Comparison of ENCODE assay signal across 9 cellular contexts in the genomic region with DNA sequence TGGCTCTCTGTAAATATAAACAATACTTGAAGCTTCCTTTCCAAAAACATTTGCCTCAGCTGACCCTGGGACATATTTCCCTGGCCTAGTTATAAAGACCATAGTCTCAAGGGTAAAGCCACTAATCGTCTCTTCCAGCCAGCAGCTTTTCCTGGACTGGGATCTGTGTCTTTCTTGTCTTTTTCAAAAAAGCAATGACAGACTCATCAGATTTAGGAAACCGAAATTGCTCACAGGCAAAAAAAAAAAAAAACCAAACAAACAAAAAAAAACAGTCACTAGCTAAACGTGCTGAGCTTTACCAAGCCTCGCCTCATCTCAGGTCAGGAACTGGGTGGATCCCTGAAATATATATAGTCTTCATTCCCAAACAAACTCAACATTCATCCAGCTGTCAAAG. TPM values are rescaled to one million over a fixed set of nuclear protein-coding genes. Genes with fewer than 3 reads are reported as not detected.
DNase-seq lines count a peak whose midpoint lies in the region; ATAC-seq, FAIRE-seq and TF ChIP-seq lines count a peak whose summit lies in the region.
"Had no signal": no experiment of that assay in that cellular context is flagged by ENCODE, and none has a peak within 500 bp of the region (broad histone marks: within the 10 kb centered on the region; RNA-seq: fewer than 3 reads in every experiment).

No MANE protein-coding gene starts in this region.

- H3K4me3 ChIP-seq in bronchial epithelial cell (ENCODE audit: low read depth, low read length) (no peak overlapping the region), right lobe of liver (no peak overlapping the region), thyroid gland (replicated peaks in 1 of 3) (no peak overlapping the region), Caco-2 (ENCODE audit: low read depth, low read length) (no peak overlapping the region)

- H3K27me3 ChIP-seq in bronchial epithelial cell (ENCODE audit: control insufficient read depth, insufficient read depth, low read length) (no peaks in the 10 kb centered on the region), right lobe of liver (no peaks in the 10 kb centered on the region), thyroid gland (no peaks in the 10 kb centered on the region), Caco-2 (replicated peaks; ENCODE audit: control insufficient read depth, insufficient read depth, low read length) (no peaks in the 10 kb centered on the region)

- H3K4me1 Mint-ChIP-seq in activated CD4-positive, alpha-beta T cell treated with anti-CD3 and anti-CD28 coated beads, Interleukin-2, amount 10 ng/mL, durations not matched to agents 24 days and 14 days = peaks cover 48% of the 10 kb centered on the region
- peaks cover 7% of the 10 kb centered on the region for H3K4me1 Mint-ChIP-seq in Caco-2 (ENCODE audit: low read depth, unreplicated experiment)

- no peak for FAIRE-seq in bronchial epithelial cell (lab: Jason Lieb, UNC)

- H3K4me1 ChIP-seq in right lobe of liver (peaks cover 0 to 14% (median 0%) of the 10 kb centered on the region in 4 donors), thyroid gland (peaks cover 0 to 21% of the 10 kb centered on the region in 2 donors), Caco-2 (peaks cover 20% of the 10 kb centered on the region)

- no TSS peak for BruUV-seq in Caco-2 (replicated peaks; lab: Mats Ljungman, UMichigan)

- 27% methylated on average over 4 of the region's 4 CpGs for WGBS in right lobe of liver (ENCODE audit: insufficient coverage, low coverage, low lambda C conversion rate, missing lambda C conversion rate)
- 44 to 54% methylated on average over 4 of the region's 4 CpGs for WGBS in thyroid gland, 2 donors

- H3K27me3 Mint-ChIP-seq in activated CD4-positive, alpha-beta T cell treated with anti-CD3 and anti-CD28 coated beads, Interleukin-2, amount 10 ng/mL, durations not matched to agents 24 days and 14 days = no peaks in the 10 kb centered on the region
- H3K27me3 Mint-ChIP-seq in Caco-2 (ENCODE audit: insufficient read depth, unreplicated experiment) = no peaks in the 10 kb centered on the region

- intact Hi-C loops in activated CD4-positive, alpha-beta T cell treated with anti-CD3 and anti-CD28 coated beads, Interleukin-2, amount 10 ng/mL, durations not matched to agents 24 days and 14 days (cut with micrococcal nuclease) = no loop called here
- intact Hi-C loops in right lobe of liver (cut with DNase I) (no loop called here), thyroid gland (cut with DNase I) (no loop called here), Caco-2 (cut with micrococcal nuclease; ENCODE audit: unreplicated experiment) (no loop called here)

- TF ChIP-seq POLR2A in right lobe of liver (IDR thresholded peaks at IDR 0.05) (no peak), thyroid gland (IDR thresholded peaks at IDR 0.05) (no peak)

- peak overlapping the region; percentile 88 for H3K27ac Mint-ChIP-seq in activated CD4-positive, alpha-beta T cell treated with anti-CD3 and anti-CD28 coated beads, Interleukin-2, amount 10 ng/mL, durations not matched to agents 24 days and 14 days
- H3K27ac Mint-ChIP-seq in Caco-2 (ENCODE audit: unreplicated experiment) = no peak overlapping the region

- peak overlapping the region; percentile 74 for H3K4me3 Mint-ChIP-seq in activated CD4-positive, alpha-beta T cell treated with anti-CD3 and anti-CD28 coated beads, Interleukin-2, amount 10 ng/mL, durations not matched to agents 24 days and 14 days
- no peak overlapping the region for H3K4me3 Mint-ChIP-seq in Caco-2 (ENCODE audit: unreplicated experiment)

- peaks cover 59% of the 10 kb centered on the region for H3K36me3 Mint-ChIP-seq in activated CD4-positive, alpha-beta T cell treated with anti-CD3 and anti-CD28 coated beads, Interleukin-2, amount 10 ng/mL, durations not matched to agents 24 days and 14 days (ENCODE audit: low read depth)
- peaks cover 18% of the 10 kb centered on the region for H3K36me3 Mint-ChIP-seq in Caco-2 (ENCODE audit: insufficient read depth, unreplicated experiment)

- peaks cover 7% of the 10 kb centered on the region for H3K36me3 ChIP-seq in bronchial epithelial cell (ENCODE audit: control insufficient read depth, insufficient read depth, low read length)
- peaks cover 0 to 42% (median 4%) of the 10 kb centered on the region in 4 donors for H3K36me3 ChIP-seq in right lobe of liver
- H3K36me3 ChIP-seq in thyroid gland = peaks cover 20 to 32% of the 10 kb centered on the region in 2 donors
- peaks cover 1% of the 10 kb centered on the region; the same call in 1 of the 2 replicates for H3K36me3 ChIP-seq in Caco-2 (ENCODE audit: control insufficient read depth, insufficient read depth, low read length)

- H3K27ac ChIP-seq in right lobe of liver = peak overlapping the region in 1 of 3 donors; percentile 29
- peak overlapping the region; percentile 4 to 78 (median 60) for H3K27ac ChIP-seq in thyroid gland

- H3K9me3 ChIP-seq in right lobe of liver = no peaks in the 10 kb centered on the region
- no peaks in the 10 kb centered on the region for H3K9me3 ChIP-seq in thyroid gland
- no peaks in the 10 kb centered on the region for H3K9me3 ChIP-seq in Caco-2

- TF ChIP-seq CTCF in bronchial epithelial cell (IDR thresholded peaks at IDR 0.05; ENCODE audit: insufficient read depth, low read length, severe bottlenecking) (no peak), right lobe of liver (IDR thresholded peaks at IDR 0.05) (no peak), thyroid gland (IDR thresholded peaks at IDR 0.05) (no peak), Caco-2 (IDR thresholded peaks at IDR 0.05; ENCODE audit: insufficient read depth in 1 of 2, low read depth in 1 of 2, low read length in 1 of 2, severe bottlenecking in 1 of 2, unreplicated experiment in 1 of 2) (no peak)

- CTCF ChIA-PET in Caco-2 (lab: Charles Lee) = interaction anchor here (0.7 kb wide), 1 partner anchor 27 kb away, joined by 3 read pairs; no protein-coding TSS in a partner anchor

- peak; percentile 52 to 71 (median 56) for ATAC-seq in right lobe of liver

- POLR2A ChIA-PET in Caco-2 (lab: Charles Lee) = interaction anchor here (0.6 kb wide), 1 partner anchor 213 kb away, joined by 3 read pairs; no protein-coding TSS in a partner anchor

- DNase-seq in activated CD4-positive, alpha-beta T cell treated with anti-CD3 and anti-CD28 coated beads, Interleukin-2, amount 10 ng/mL, durations not matched to agents 24 days and 14 days = no peak
- DNase-seq in activated CD4-positive, alpha-beta T cell treated with anti-CD3 and anti-CD28 coated beads, Interleukin-2, amount 50 U/mL, for 4 hours = no peak
- DNase-seq in bronchial epithelial cell (ENCODE audit: low read depth) (peak; percentile 63), right lobe of liver (no peak), thyroid gland (no peak), SW480 (ENCODE audit: low spot score) (no peak), NCI-H2196 treated with DMSO at 0.1 percent for 48 hours (lab: John Stamatoyannopoulos, UW; ENCODE audit: unreplicated experiment) (no peak), Caco-2 (no peak)
- DNase-seq: activated CD4-positive, alpha-beta T cell treated with anti-CD3 and anti-CD28 coated beads for 4 hours had no signal

- H3K9me3 Mint-ChIP-seq in activated CD4-positive, alpha-beta T cell treated with anti-CD3 and anti-CD28 coated beads, Interleukin-2, amount 10 ng/mL, durations not matched to agents 24 days and 14 days = no peaks in the 10 kb centered on the region
- H3K9me3 Mint-ChIP-seq in Caco-2 (ENCODE audit: unreplicated experiment) = no peaks in the 10 kb centered on the region

RNA-seq across cellular contexts. Expression of gene STN1, which starts 23.5 kb away (rescaled TPM):
- total RNA-seq in activated CD4-positive, alpha-beta T cell treated with anti-CD3 and anti-CD28 coated beads, Interleukin-2, amount 10 ng/mL, durations not matched to agents 24 days and 14 days = 23.6 and 24.1 TPM in 2 replicates
- 40.7 and 67.7 TPM in 2 replicates for total RNA-seq in bronchial epithelial cell
- 10 to 100 TPM in 2 of 6 experiments, 1 to 10 TPM in 4; 6.1 to 13.3 (median 6.6) TPM for total RNA-seq in right lobe of liver
- 10 to 100 TPM; 20.7 to 37.1 (median 30.7) TPM for total RNA-seq in thyroid gland
- 15.9 and 16.1 TPM in 2 replicates for total RNA-seq in Caco-2 (2022)

RNA-seq across cellular contexts. Expression of gene SH3PXD2A, which starts 39.1 kb away (rescaled TPM):
- 8.3 and 8.5 TPM in 2 replicates for total RNA-seq in activated CD4-positive, alpha-beta T cell treated with anti-CD3 and anti-CD28 coated beads, Interleukin-2, amount 10 ng/mL, durations not matched to agents 24 days and 14 days
- total RNA-seq in bronchial epithelial cell (12.4 and 16.1 TPM in 2 replicates), right lobe of liver (10 to 100 TPM in 3 of 6 experiments, 1 to 10 TPM in 3; 3.0 to 38.3 (median 10.0) TPM), thyroid gland (10 to 100 TPM in 2 of 4 donors, 1 to 10 TPM in 2; 9.4 to 20.6 (median 11.2) TPM), Caco-2 (2022) (6.3 and 7.5 TPM in 2 replicates)
